ENCODE assay signal across 1 cellular context in genomic region chr12:6751767-6752166, GRCh38.
TF ChIP-seq lines count a peak whose summit lies in the region.

No MANE protein-coding gene starts in this region.

TF ChIP-seq in K562, 482 proteins besides CTCF, POLR2A, EP300 and RAD21:
- TF ChIP-seq NCOR1 (IDR thresholded peaks at IDR 0.05) (no peak), E2F3 (CRISPR knock-in tag; IDR thresholded peaks at IDR 0.05) (no peak), KAT8 (IDR thresholded peaks at IDR 0.05; ENCODE audit: low read depth) (no peak), SETDB1 (IDR thresholded peaks at IDR 0.05; ENCODE audit: low read length) (no peak), NFIC (IDR thresholded peaks at IDR 0.05) (0 out of 2 replicates have a peak, but pooled peaks have one; percentile 21), ZNF24 (IDR thresholded peaks at IDR 0.05) (no peak), ZNF780A (CRISPR knock-in tag; IDR thresholded peaks at IDR 0.05) (no peak), DNMT1 (IDR thresholded peaks at IDR 0.05) (no peak)
